Comparison of ENCODE assay signal across 15 cellular contexts in the genomic region with DNA sequence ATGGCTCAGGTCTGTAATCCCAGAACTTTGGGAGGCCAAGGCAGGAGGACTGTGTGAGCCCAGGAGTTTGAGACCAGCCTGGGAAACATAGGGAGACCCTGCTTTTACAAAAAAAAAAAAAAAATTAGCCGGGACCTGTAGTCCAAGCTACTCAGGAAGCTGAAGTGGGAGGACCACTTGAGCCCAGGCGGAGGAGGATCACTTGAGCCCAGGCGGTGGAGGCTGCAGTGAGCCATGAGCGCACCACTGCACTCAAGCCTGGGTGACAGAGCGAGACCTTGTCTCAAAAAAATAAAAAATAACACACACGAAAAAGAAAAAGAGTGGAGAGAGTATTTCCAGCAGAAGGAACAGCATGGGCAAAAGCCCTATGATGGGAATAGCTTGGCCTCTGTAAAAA. TPM values are rescaled to one million over a fixed set of nuclear protein-coding genes. Genes with fewer than 3 reads are reported as not detected.
DNase-seq lines count a peak whose midpoint lies in the region; ATAC-seq and TF ChIP-seq lines count a peak whose summit lies in the region.
"Had no signal": no experiment of that assay in that cellular context is flagged by ENCODE, and none has a peak within 500 bp of the region (broad histone marks: within the 10 kb centered on the region; RNA-seq: fewer than 3 reads in every experiment).

No MANE protein-coding gene starts in this region.

- ATAC-seq in HG02973 (IDR thresholded peaks at IDR 0.05; ENCODE audit: unreplicated experiment): no peak
- ATAC-seq: CD8-positive, alpha-beta T cell; GM12878; HCT116 had no signal

- peaks cover 17% of the 10 kb centered on the region for H3K79me2 ChIP-seq in parathyroid adenoma

- CTCF ChIA-PET in A673 (lab: Charles Lee): no interaction called here

- TF ChIP-seq CTCF in chondrocyte (IDR thresholded peaks at IDR 0.05) (no peak), parathyroid adenoma (IDR thresholded peaks at IDR 0.05) (no peak), A673 (conservative IDR thresholded peaks at IDR 0.05; ENCODE audit: low read depth, low read length) (no peak)

- no peaks in the 10 kb centered on the region for H3K36me3 ChIP-seq in parathyroid adenoma (ENCODE audit: control insufficient read depth, insufficient read depth, low read length)
- H3K36me3 ChIP-seq in A673 (ENCODE audit: insufficient read depth, low read length, poor library complexity, severe bottlenecking): no peaks in the 10 kb centered on the region

- H3K4me1 ChIP-seq in parathyroid adenoma (peaks cover 21% of the 10 kb centered on the region), A673 (ENCODE audit: insufficient read depth, low read length, poor library complexity, severe bottlenecking) (no peaks in the 10 kb centered on the region)

- peaks cover 62% of the 10 kb centered on the region for H3K27me3 Mint-ChIP-seq in T-helper 2 cell treated with Interferon-gamma antibody and Interleukin-4, amounts not matched to agents 5 μg/mL and 100 μg/mL, for 36 hours (ENCODE audit: low read depth)
- H3K27me3 Mint-ChIP-seq in chondrocyte (ENCODE audit: low read depth): peaks cover 2% of the 10 kb centered on the region

- H3K36me3 Mint-ChIP-seq in T-helper 2 cell treated with Interferon-gamma antibody and Interleukin-4, amounts not matched to agents 5 μg/mL and 100 μg/mL, for 36 hours (ENCODE audit: low read depth): no peaks in the 10 kb centered on the region
- H3K36me3 Mint-ChIP-seq in chondrocyte (ENCODE audit: low read depth): peaks cover 2% of the 10 kb centered on the region
- H3K36me3 Mint-ChIP-seq: CD8-positive, alpha-beta T cell had no signal

- H3K27ac ChIP-seq in parathyroid adenoma (peak overlapping the region; percentile 17), A673 (ENCODE audit: low read depth, low read length, poor library complexity, severe bottlenecking) (no peak overlapping the region)
- H3K27ac ChIP-seq: GM23248, HL-60 had no signal

- no peaks in the 10 kb centered on the region for H3K9me3 Mint-ChIP-seq in T-helper 2 cell treated with Interferon-gamma antibody and Interleukin-4, amounts not matched to agents 5 μg/mL and 100 μg/mL, for 36 hours
- no peaks in the 10 kb centered on the region for H3K9me3 Mint-ChIP-seq in chondrocyte (ENCODE audit: low read depth)
- H3K9me3 Mint-ChIP-seq: CD8-positive, alpha-beta T cell had no signal

- H2AFZ ChIP-seq in parathyroid adenoma: no peak overlapping the region
- H2AFZ ChIP-seq: GM23248 had no signal

- H3K4me1 Mint-ChIP-seq in T-helper 2 cell treated with Interferon-gamma antibody and Interleukin-4, amounts not matched to agents 5 μg/mL and 100 μg/mL, for 36 hours (ENCODE audit: low read depth): peaks cover 8% of the 10 kb centered on the region
- H3K4me1 Mint-ChIP-seq in chondrocyte (ENCODE audit: low read depth): peaks cover 29% of the 10 kb centered on the region

- H3K27me3 ChIP-seq in parathyroid adenoma (ENCODE audit: control insufficient read depth, insufficient read depth, low read length) (no peaks in the 10 kb centered on the region), A673 (replicated peaks; ENCODE audit: insufficient read depth, low read depth, low read length, poor library complexity) (peaks cover 54% of the 10 kb centered on the region)

- H3K9ac ChIP-seq in parathyroid adenoma: no peak overlapping the region
- H3K9ac ChIP-seq: GM23248 had no signal

- POLR2A ChIA-PET in A673 (lab: Charles Lee; ENCODE audit: low non-redundant PET): no interaction called here

- H3K4me3 Mint-ChIP-seq in T-helper 2 cell treated with Interferon-gamma antibody and Interleukin-4, amounts not matched to agents 5 μg/mL and 100 μg/mL, for 36 hours: no peak overlapping the region
- H3K4me3 Mint-ChIP-seq in chondrocyte (ENCODE audit: unreplicated experiment): no peak overlapping the region
- H3K4me3 Mint-ChIP-seq: CD8-positive, alpha-beta T cell had no signal

- H3K4me3 ChIP-seq in parathyroid adenoma (ENCODE audit: low read depth, low read length) (no peak overlapping the region), A673 (ENCODE audit: low read depth, low read length, poor library complexity, severe bottlenecking) (no peak overlapping the region)
- H3K4me3 ChIP-seq: GM12878, GM23248 had no signal

- H3K4me2 ChIP-seq in parathyroid adenoma (ENCODE audit: low read length): no peak overlapping the region

- intact Hi-C loops in A673 (cut with micrococcal nuclease; ENCODE audit: unreplicated experiment): no loop called here

- H3K27ac Mint-ChIP-seq in T-helper 2 cell treated with Interferon-gamma antibody and Interleukin-4, amounts not matched to agents 5 μg/mL and 100 μg/mL, for 36 hours: peak overlapping the region; percentile 13
- peak overlapping the region; percentile 68 for H3K27ac Mint-ChIP-seq in chondrocyte (ENCODE audit: unreplicated experiment)
- H3K27ac Mint-ChIP-seq: CD14-positive monocyte; CD8-positive, alpha-beta T cell had no signal

- H3K9me3 ChIP-seq in parathyroid adenoma (ENCODE audit: control insufficient read depth, low read length) (no peaks in the 10 kb centered on the region), A673 (ENCODE audit: low read depth, low read length, poor library complexity, severe bottlenecking) (no peaks in the 10 kb centered on the region)

- DNase-seq in T-helper 2 cell treated with Interferon-gamma antibody and Interleukin-4, amounts not matched to agents 5 μg/mL and 100 μg/mL, for 36 hours (ENCODE audit: low spot score): no peak
- no peak for DNase-seq in T-helper 2 cell
- no peak for DNase-seq in chondrocyte (ENCODE audit: low spot score)
- DNase-seq in NCI-H526 treated with DMSO at 0.1 percent for 48 hours (lab: John Stamatoyannopoulos, UW): no peak
- no peak for DNase-seq in A673 (ENCODE audit: low spot score)
- DNase-seq: CD8-positive, alpha-beta T cell; COR-L47; DMS153; GM23248 had no signal

- BruUV-seq in A673 (replicated peaks; lab: Mats Ljungman, UMichigan): no TSS peak

RNA-seq across cellular contexts. Expression of gene TTLL9, which starts 2.0 kb away (rescaled TPM):
- total RNA-seq in chondrocyte: 0.24 to 0.37 TPM (median 0.33 TPM) in 3 replicates
- total RNA-seq in A673 (2021): not detected in 2 replicates
- total RNA-seq: CD8-positive, alpha-beta T cell; GM23248 had no signal

RNA-seq across cellular contexts. Expression of gene DUSP15, which starts 2.1 kb away (rescaled TPM):
- total RNA-seq in chondrocyte: 3.6 to 11.6 TPM (median 11.5 TPM) in 3 replicates
- total RNA-seq in A673 (2021): 0.31 TPM in 1 of 2 replicates, not detected in the other
- total RNA-seq: CD8-positive, alpha-beta T cell; GM23248 had no signal

RNA-seq across cellular contexts. Expression of gene FOXS1, which starts 27.0 kb away (rescaled TPM):
- total RNA-seq in chondrocyte (54.1 to 192 TPM (median 185 TPM) in 3 replicates), A673 (2021) (not detected in 2 replicates)
- total RNA-seq: CD8-positive, alpha-beta T cell; GM12878; GM23248 had no signal

RNA-seq across cellular contexts. Expression of gene MYLK2, which starts 53.2 kb away (rescaled TPM):
- total RNA-seq in chondrocyte: 1.3 to 3.3 TPM (median 2.9 TPM) in 3 replicates
- 1.2 and 1.3 TPM in 2 replicates for total RNA-seq in A673 (2021)
- total RNA-seq: CD8-positive, alpha-beta T cell; GM23248 had no signal

Comparison
In these comparisons a context has a peak if more than half of its experiments do, and no peak if none do; other contexts are left out.
1. RNA of gene FOXS1, which starts 27.0 kb away (total RNA-seq): 54.1 to 192 TPM in chondrocyte; not detected in A673; every median in the first group is over 10 times any median in the second.